Comparison of ENCODE assay signal across 17 cellular contexts in genomic region chr13:100156786-100157185, GRCh38.
DNase-seq lines count a peak whose midpoint lies in the region; ATAC-seq, FAIRE-seq and TF ChIP-seq lines count a peak whose summit lies in the region.
"Had no signal": no experiment of that assay in that cellular context is flagged by ENCODE, and none has a peak within 500 bp of the region (broad histone marks: within the 10 kb centered on the region; RNA-seq: fewer than 3 reads in every experiment).

No MANE protein-coding gene starts in this region.

- H3K27ac ChIP-seq in GM23338 (ENCODE audit: low read depth) = peak overlapping the region; percentile 60
- H3K27ac ChIP-seq: HL-60, vagina had no signal

- H3K27me3 Mint-ChIP-seq in GM23338 (ENCODE audit: insufficient read depth, low read depth, poor library complexity) = no peaks in the 10 kb centered on the region
- no peaks in the 10 kb centered on the region for H3K27me3 Mint-ChIP-seq in central memory CD8-positive, alpha-beta T cell
- H3K27me3 Mint-ChIP-seq: CD4-positive, alpha-beta T cell had no signal

- peaks cover 40% of the 10 kb centered on the region for H3K4me1 ChIP-seq in GM23338 (ENCODE audit: insufficient read depth)
- no peaks in the 10 kb centered on the region for H3K4me1 ChIP-seq in mucosa of descending colon (ENCODE audit: low read depth)
- H3K4me1 ChIP-seq: vagina had no signal

- peaks cover 3% of the 10 kb centered on the region; the same call in 1 of the 3 replicates for H3K36me3 Mint-ChIP-seq in GM23338 (ENCODE audit: low read depth)
- H3K36me3 Mint-ChIP-seq in central memory CD8-positive, alpha-beta T cell (ENCODE audit: insufficient read depth) = peaks cover 7% of the 10 kb centered on the region

- no peak for TF ChIP-seq CTCF in GM23338 (conservative IDR thresholded peaks at IDR 0.05; ENCODE audit: low read depth in 2 of 2)
- no peak for TF ChIP-seq CTCF in mucosa of descending colon (IDR thresholded peaks at IDR 0.05)

- H3K36me3 ChIP-seq in GM23338 (ENCODE audit: insufficient read depth) (peaks cover 3% of the 10 kb centered on the region; the same call in 1 of the 2 replicates), mucosa of descending colon (ENCODE audit: low read depth) (no peaks in the 10 kb centered on the region)
- H3K36me3 ChIP-seq: vagina had no signal

- no peaks in the 10 kb centered on the region for H3K9me3 ChIP-seq in mucosa of descending colon
- H3K9me3 ChIP-seq: vagina had no signal

- intact Hi-C loops in mucosa of descending colon (cut with DNase I, micrococcal nuclease) = no loop called here

- FAIRE-seq in RCC 7860 (lab: Jason Lieb, UNC) = peak; percentile 91
- FAIRE-seq: GM18507 had no signal

- no peaks in the 10 kb centered on the region for H3K9me2 ChIP-seq in GM23338 (ENCODE audit: insufficient read depth)

- no peaks in the 10 kb centered on the region for H3K27me3 ChIP-seq in GM23338 (ENCODE audit: insufficient read depth)
- H3K27me3 ChIP-seq: vagina had no signal

- no peak overlapping the region for H3K4me3 ChIP-seq in GM23338
- H3K4me3 ChIP-seq in mucosa of descending colon = no peak overlapping the region
- H3K4me3 ChIP-seq: vagina had no signal

- no peak for ATAC-seq in GM23338
- no peak for ATAC-seq in central memory CD8-positive, alpha-beta T cell (replicated peaks; ENCODE audit: extremely low read depth, poor library complexity, severe bottlenecking)
- peak; percentile 56 for ATAC-seq in mucosa of descending colon
- ATAC-seq in HG02623 (IDR thresholded peaks at IDR 0.05; ENCODE audit: unreplicated experiment) = no peak
- ATAC-seq: stimulated activated naive CD8-positive, alpha-beta T cell treated with anti-CD3 and anti-CD28 coated beads, Interleukin-15, Interleukin-2, amounts not matched to agents 100 U/mL and 50 U/mL, for 24 hours had no signal

- H3K4me2 ChIP-seq in GM23338 = no peak overlapping the region

- no peaks in the 10 kb centered on the region for H4K20me1 ChIP-seq in GM23338 (replicated peaks; ENCODE audit: insufficient read depth)

- H3K9me3 Mint-ChIP-seq in GM23338 = 0 out of 3 replicates have a peak, but pooled peaks cover 3% of the 10 kb centered on the region
- no peaks in the 10 kb centered on the region for H3K9me3 Mint-ChIP-seq in central memory CD8-positive, alpha-beta T cell
- H3K9me3 Mint-ChIP-seq: activated naive CD4-positive, alpha-beta T cell treated with anti-CD3 and anti-CD28 coated beads for 36 hours; CD4-positive, alpha-beta T cell; nephron had no signal

- peak overlapping the region; percentile 4; the same call in 1 of the 2 replicates for H3K27ac Mint-ChIP-seq in GM23338
- peak overlapping the region; percentile 15 for H3K27ac Mint-ChIP-seq in central memory CD8-positive, alpha-beta T cell (ENCODE audit: low read depth)
- H3K27ac Mint-ChIP-seq: activated naive CD4-positive, alpha-beta T cell treated with anti-CD3 and anti-CD28 coated beads for 36 hours; CD4-positive, alpha-beta T cell; nephron had no signal

- H3K4me3 Mint-ChIP-seq in GM23338 = no peak overlapping the region
- H3K4me3 Mint-ChIP-seq in central memory CD8-positive, alpha-beta T cell = no peak overlapping the region
- H3K4me3 Mint-ChIP-seq: activated naive CD4-positive, alpha-beta T cell treated with anti-CD3 and anti-CD28 coated beads for 36 hours; CD4-positive, alpha-beta T cell; nephron had no signal

- H3K4me1 Mint-ChIP-seq in GM23338 = peaks cover 49% of the 10 kb centered on the region
- H3K4me1 Mint-ChIP-seq in central memory CD8-positive, alpha-beta T cell = peaks cover 10% of the 10 kb centered on the region
- H3K4me1 Mint-ChIP-seq: nephron had no signal

- no peak overlapping the region for H2AFZ ChIP-seq in GM23338

- DNase-seq in GM23338 (ENCODE audit: low spot score) (no peak), RCC 7860 (ENCODE audit: low spot score) (peak; percentile 66), mucosa of descending colon (no peak), DMS153 (lab: John Stamatoyannopoulos, UW) (no peak), ureter (ENCODE audit: low spot score) (no peak)
- no peak for DNase-seq in central memory CD8-positive, alpha-beta T cell (ENCODE audit: low spot score in 2 of 2)
- DNase-seq in activated CD8-positive, alpha-beta memory T cell treated with anti-CD3 and anti-CD28 coated beads for 24 hours = no peak
- DNase-seq: activated naive CD4-positive, alpha-beta T cell treated with anti-CD3 and anti-CD28 coated beads for 36 hours; CD4-positive, alpha-beta T cell; cerebellar nuclear complex; NCI-H2171 treated with DMSO at 0.1 percent for 48 hours; stimulated activated naive CD8-positive, alpha-beta T cell treated with anti-CD3 and anti-CD28 coated beads, Interleukin-15, Interleukin-2, amounts not matched to agents 100 U/mL and 50 U/mL, for 24 hours had no signal

- peaks cover 6% of the 10 kb centered on the region; the same call in 1 of the 2 replicates for H3K79me2 ChIP-seq in GM23338 (replicated peaks; ENCODE audit: insufficient read depth)

- no peaks in the 10 kb centered on the region for H3F3A ChIP-seq in GM23338 (replicated peaks; ENCODE audit: low read depth)

TF ChIP-seq in GM23338, 12 proteins besides CTCF, POLR2A, EP300 and RAD21 (continues in another document):
- TF ChIP-seq ZNF331 (CRISPR knock-in tag; IDR thresholded peaks at IDR 0.05; ENCODE audit: low read depth) (no peak), NANOG (IDR thresholded peaks at IDR 0.05; ENCODE audit: borderline replicate concordance) (no peak), POLR2AphosphoS5 (IDR thresholded peaks at IDR 0.05; ENCODE audit: low read depth) (no peak), ETS1 (IDR thresholded peaks at IDR 0.05) (no peak), CREB1 (CRISPR knock-in tag; IDR thresholded peaks at IDR 0.05; ENCODE audit: low read depth) (no peak), ZNF462 (CRISPR knock-in tag; IDR thresholded peaks at IDR 0.05) (no peak), EZH2 (IDR thresholded peaks at IDR 0.05; ENCODE audit: low read depth, unreplicated experiment) (no peak)
